In genomic region chr11:48210052-48210451, GRCh38 we compare ENCODE assay signal across 1 cellular context.
TF ChIP-seq lines count a peak whose summit lies in the region.

No MANE protein-coding gene starts in this region.

TF ChIP-seq in IMR-90, 13 proteins besides CTCF, POLR2A, EP300 and RAD21:
- TF ChIP-seq FOS (IDR thresholded peaks at IDR 0.05; ENCODE audit: low read depth, low read length) (no peak), CEBPB (IDR thresholded peaks at IDR 0.05; ENCODE audit: low read depth, low read length) (no peak)
